In genomic region chr2:73284296-73285161, GRCh38 we compare ENCODE assay signal across 1 cellular context.
A peak's percentile ranks its signal among the peaks of the same experiment; 100 is the strongest.
TF ChIP-seq lines count a peak whose summit lies in the region.

A gene with protein sequence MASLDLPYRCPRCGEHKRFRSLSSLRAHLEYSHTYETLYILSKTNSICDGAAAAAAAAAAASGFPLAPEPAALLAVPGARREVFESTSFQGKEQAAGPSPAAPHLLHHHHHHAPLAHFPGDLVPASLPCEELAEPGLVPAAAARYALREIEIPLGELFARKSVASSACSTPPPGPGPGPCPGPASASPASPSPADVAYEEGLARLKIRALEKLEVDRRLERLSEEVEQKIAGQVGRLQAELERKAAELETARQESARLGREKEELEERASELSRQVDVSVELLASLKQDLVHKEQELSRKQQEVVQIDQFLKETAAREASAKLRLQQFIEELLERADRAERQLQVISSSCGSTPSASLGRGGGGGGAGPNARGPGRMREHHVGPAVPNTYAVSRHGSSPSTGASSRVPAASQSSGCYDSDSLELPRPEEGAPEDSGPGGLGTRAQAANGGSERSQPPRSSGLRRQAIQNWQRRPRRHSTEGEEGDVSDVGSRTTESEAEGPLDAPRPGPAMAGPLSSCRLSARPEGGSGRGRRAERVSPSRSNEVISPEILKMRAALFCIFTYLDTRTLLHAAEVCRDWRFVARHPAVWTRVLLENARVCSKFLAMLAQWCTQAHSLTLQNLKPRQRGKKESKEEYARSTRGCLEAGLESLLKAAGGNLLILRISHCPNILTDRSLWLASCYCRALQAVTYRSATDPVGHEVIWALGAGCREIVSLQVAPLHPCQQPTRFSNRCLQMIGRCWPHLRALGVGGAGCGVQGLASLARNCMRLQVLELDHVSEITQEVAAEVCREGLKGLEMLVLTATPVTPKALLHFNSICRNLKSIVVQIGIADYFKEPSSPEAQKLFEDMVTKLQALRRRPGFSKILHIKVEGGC (minus strand): TSS chr2:73284478. CDS start chr2:73269630, 14,848 bp downstream.

TF ChIP-seq in HepG2, 621 proteins besides CTCF, POLR2A, EP300 and RAD21 (continued from another document and continues in another):
- TF ChIP-seq, protein P1, sequence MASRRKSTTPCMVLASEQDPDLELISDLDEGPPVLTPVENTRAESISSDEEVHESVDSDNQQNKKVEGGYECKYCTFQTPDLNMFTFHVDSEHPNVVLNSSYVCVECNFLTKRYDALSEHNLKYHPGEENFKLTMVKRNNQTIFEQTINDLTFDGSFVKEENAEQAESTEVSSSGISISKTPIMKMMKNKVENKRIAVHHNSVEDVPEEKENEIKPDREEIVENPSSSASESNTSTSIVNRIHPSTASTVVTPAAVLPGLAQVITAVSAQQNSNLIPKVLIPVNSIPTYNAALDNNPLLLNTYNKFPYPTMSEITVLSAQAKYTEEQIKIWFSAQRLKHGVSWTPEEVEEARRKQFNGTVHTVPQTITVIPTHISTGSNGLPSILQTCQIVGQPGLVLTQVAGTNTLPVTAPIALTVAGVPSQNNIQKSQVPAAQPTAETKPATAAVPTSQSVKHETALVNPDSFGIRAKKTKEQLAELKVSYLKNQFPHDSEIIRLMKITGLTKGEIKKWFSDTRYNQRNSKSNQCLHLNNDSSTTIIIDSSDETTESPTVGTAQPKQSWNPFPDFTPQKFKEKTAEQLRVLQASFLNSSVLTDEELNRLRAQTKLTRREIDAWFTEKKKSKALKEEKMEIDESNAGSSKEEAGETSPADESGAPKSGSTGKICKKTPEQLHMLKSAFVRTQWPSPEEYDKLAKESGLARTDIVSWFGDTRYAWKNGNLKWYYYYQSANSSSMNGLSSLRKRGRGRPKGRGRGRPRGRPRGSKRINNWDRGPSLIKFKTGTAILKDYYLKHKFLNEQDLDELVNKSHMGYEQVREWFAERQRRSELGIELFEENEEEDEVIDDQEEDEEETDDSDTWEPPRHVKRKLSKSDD (CRISPR knock-in tag; IDR thresholded peaks at IDR 0.05; ENCODE audit: low read depth), result no peak
- TF ChIP-seq ARHGAP35 (CRISPR knock-in tag; IDR thresholded peaks at IDR 0.05; ENCODE audit: borderline replicate concordance) (no peak; the same call in 1 of the 2 replicates), KAT2B (IDR thresholded peaks at IDR 0.05; ENCODE audit: borderline replicate concordance, low read depth, low read length) (no peak), POLR2G (IDR thresholded peaks at IDR 0.05; ENCODE audit: low read depth, low read length) (peak; percentile 57; the same call in 1 of the 2 replicates), YEATS2 (CRISPR knock-in tag; IDR thresholded peaks at IDR 0.05; ENCODE audit: borderline replicate concordance) (no peak), ZSCAN25 (CRISPR knock-in tag; IDR thresholded peaks at IDR 0.05) (0 out of 2 replicates have a peak, but pooled peaks have one; percentile 18), MIER3 (CRISPR knock-in tag; IDR thresholded peaks at IDR 0.05; ENCODE audit: borderline replicate concordance) (no peak), ZBTB7B (CRISPR knock-in tag; IDR thresholded peaks at IDR 0.05) (no peak), ZMYM2 (CRISPR knock-in tag; IDR thresholded peaks at IDR 0.05) (no peak), KDM2A (CRISPR knock-in tag; IDR thresholded peaks at IDR 0.05; ENCODE audit: borderline replicate concordance, low read depth) (0 out of 2 replicates have a peak, but pooled peaks have one; percentile 26), ZNF615 (CRISPR knock-in tag; IDR thresholded peaks at IDR 0.05; ENCODE audit: borderline replicate concordance) (no peak), ZNF331 (CRISPR knock-in tag; IDR thresholded peaks at IDR 0.05) (no peak), HDAC6 (IDR thresholded peaks at IDR 0.05; ENCODE audit: low read depth, low read length) (no peak), ZFX (CRISPR knock-in tag; IDR thresholded peaks at IDR 0.05; ENCODE audit: low read depth) (peak; percentile 74), ZNF598 (CRISPR knock-in tag; IDR thresholded peaks at IDR 0.05; ENCODE audit: borderline replicate concordance) (0 out of 2 replicates have a peak, but pooled peaks have one; percentile 8), MAF1 (CRISPR knock-in tag; IDR thresholded peaks at IDR 0.05; ENCODE audit: borderline replicate concordance) (no peak), NFYB (CRISPR knock-in tag; IDR thresholded peaks at IDR 0.05) (no peak), CENPT (CRISPR knock-in tag; IDR thresholded peaks at IDR 0.05; ENCODE audit: low read depth) (no peak), ZNF775 (CRISPR knock-in tag; IDR thresholded peaks at IDR 0.05; ENCODE audit: borderline replicate concordance) (no peak), TCF7 (IDR thresholded peaks at IDR 0.05; ENCODE audit: low read depth) (no peak), RNF219 (CRISPR knock-in tag; IDR thresholded peaks at IDR 0.05) (no peak), GTF2F1 (IDR thresholded peaks at IDR 0.05; ENCODE audit: low read length) (no peak), ESRRA (CRISPR knock-in tag; IDR thresholded peaks at IDR 0.05; ENCODE audit: low read depth) (peak; percentile 73), PHF8 (CRISPR knock-in tag; IDR thresholded peaks at IDR 0.05) (peak; percentile 66), ATF2 (CRISPR knock-in tag; IDR thresholded peaks at IDR 0.05) (no peak), ZNF329 (CRISPR knock-in tag; IDR thresholded peaks at IDR 0.05; ENCODE audit: low read depth) (no peak), U2AF1 (optimal IDR thresholded peaks at IDR 0.05; ENCODE audit: low read depth, low read length) (no peak), ZNF563 (CRISPR knock-in tag; IDR thresholded peaks at IDR 0.05) (no peak), HIC2 (CRISPR knock-in tag; IDR thresholded peaks at IDR 0.05; ENCODE audit: low read depth) (no peak), TRAFD1 (CRISPR knock-in tag; IDR thresholded peaks at IDR 0.05; ENCODE audit: borderline replicate concordance) (0 out of 2 replicates have a peak, but pooled peaks have one; percentile 76), HNRNPL (IDR thresholded peaks at IDR 0.05; ENCODE audit: low read depth, low read length) (no peak)
- TF ChIP-seq, protein P2, sequence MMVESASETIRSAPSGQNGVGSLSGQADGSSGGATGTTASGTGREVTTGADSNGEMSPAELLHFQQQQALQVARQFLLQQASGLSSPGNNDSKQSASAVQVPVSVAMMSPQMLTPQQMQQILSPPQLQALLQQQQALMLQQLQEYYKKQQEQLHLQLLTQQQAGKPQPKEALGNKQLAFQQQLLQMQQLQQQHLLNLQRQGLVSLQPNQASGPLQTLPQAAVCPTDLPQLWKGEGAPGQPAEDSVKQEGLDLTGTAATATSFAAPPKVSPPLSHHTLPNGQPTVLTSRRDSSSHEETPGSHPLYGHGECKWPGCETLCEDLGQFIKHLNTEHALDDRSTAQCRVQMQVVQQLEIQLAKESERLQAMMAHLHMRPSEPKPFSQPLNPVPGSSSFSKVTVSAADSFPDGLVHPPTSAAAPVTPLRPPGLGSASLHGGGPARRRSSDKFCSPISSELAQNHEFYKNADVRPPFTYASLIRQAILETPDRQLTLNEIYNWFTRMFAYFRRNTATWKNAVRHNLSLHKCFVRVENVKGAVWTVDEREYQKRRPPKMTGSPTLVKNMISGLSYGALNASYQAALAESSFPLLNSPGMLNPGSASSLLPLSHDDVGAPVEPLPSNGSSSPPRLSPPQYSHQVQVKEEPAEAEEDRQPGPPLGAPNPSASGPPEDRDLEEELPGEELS (CRISPR knock-in tag; IDR thresholded peaks at IDR 0.05), result peak; percentile 11; the same call in 1 of the 2 replicates
- TF ChIP-seq, protein P3, sequence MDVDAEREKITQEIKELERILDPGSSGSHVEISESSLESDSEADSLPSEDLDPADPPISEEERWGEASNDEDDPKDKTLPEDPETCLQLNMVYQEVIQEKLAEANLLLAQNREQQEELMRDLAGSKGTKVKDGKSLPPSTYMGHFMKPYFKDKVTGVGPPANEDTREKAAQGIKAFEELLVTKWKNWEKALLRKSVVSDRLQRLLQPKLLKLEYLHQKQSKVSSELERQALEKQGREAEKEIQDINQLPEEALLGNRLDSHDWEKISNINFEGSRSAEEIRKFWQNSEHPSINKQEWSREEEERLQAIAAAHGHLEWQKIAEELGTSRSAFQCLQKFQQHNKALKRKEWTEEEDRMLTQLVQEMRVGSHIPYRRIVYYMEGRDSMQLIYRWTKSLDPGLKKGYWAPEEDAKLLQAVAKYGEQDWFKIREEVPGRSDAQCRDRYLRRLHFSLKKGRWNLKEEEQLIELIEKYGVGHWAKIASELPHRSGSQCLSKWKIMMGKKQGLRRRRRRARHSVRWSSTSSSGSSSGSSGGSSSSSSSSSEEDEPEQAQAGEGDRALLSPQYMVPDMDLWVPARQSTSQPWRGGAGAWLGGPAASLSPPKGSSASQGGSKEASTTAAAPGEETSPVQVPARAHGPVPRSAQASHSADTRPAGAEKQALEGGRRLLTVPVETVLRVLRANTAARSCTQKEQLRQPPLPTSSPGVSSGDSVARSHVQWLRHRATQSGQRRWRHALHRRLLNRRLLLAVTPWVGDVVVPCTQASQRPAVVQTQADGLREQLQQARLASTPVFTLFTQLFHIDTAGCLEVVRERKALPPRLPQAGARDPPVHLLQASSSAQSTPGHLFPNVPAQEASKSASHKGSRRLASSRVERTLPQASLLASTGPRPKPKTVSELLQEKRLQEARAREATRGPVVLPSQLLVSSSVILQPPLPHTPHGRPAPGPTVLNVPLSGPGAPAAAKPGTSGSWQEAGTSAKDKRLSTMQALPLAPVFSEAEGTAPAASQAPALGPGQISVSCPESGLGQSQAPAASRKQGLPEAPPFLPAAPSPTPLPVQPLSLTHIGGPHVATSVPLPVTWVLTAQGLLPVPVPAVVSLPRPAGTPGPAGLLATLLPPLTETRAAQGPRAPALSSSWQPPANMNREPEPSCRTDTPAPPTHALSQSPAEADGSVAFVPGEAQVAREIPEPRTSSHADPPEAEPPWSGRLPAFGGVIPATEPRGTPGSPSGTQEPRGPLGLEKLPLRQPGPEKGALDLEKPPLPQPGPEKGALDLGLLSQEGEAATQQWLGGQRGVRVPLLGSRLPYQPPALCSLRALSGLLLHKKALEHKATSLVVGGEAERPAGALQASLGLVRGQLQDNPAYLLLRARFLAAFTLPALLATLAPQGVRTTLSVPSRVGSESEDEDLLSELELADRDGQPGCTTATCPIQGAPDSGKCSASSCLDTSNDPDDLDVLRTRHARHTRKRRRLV (CRISPR knock-in tag; IDR thresholded peaks at IDR 0.05), result peak; percentile 68
